20 cellular contexts compared by ENCODE assay signal in genomic region chr10:107994621-107995274, GRCh38.
DNase-seq lines count a peak whose midpoint lies in the region; ATAC-seq, FAIRE-seq and TF ChIP-seq lines count a peak whose summit lies in the region.
"Had no signal": no experiment of that assay in that cellular context is flagged by ENCODE, and none has a peak within 500 bp of the region (broad histone marks: within the 10 kb centered on the region; RNA-seq: fewer than 3 reads in every experiment).

No MANE protein-coding gene starts in this region.

- TF ChIP-seq CTCF in fibroblast of pulmonary artery (IDR thresholded peaks at IDR 0.05; ENCODE audit: low read length, missing control alignments) (no peak), tibial artery (IDR thresholded peaks at IDR 0.05) (no peak), upper lobe of left lung (IDR thresholded peaks at IDR 0.05) (no peak)

- TF ChIP-seq EP300 in upper lobe of left lung (IDR thresholded peaks at IDR 0.05), result no peak

- H3K4me2 ChIP-seq in Karpas-422 (ENCODE audit: low read depth, low read length, poor library complexity, severe bottlenecking), result no peak overlapping the region

- DNase-seq in GM12891 (ENCODE audit: insufficient read length, low spot score) (no peak), NCI-H526 treated with DMSO at 0.1 percent for 48 hours (lab: John Stamatoyannopoulos, UW) (peak; percentile 2), fibroblast of pulmonary artery (ENCODE audit: low read depth) (peak; percentile 18), Karpas-422 (no peak), AG08395 (ENCODE audit: low spot score) (no peak), tibial artery (no peak), upper lobe of left lung (no peak)
- DNase-seq: activated B cell treated with CpG ODN at 0.5 μM for 24 hours; activated CD8-positive, alpha-beta T cell treated with anti-CD3 and anti-CD28 coated beads for 36 hours; activated naive CD8-positive, alpha-beta T cell treated with anti-CD3 and anti-CD28 coated beads for 36 hours; activated T-cell treated with anti-CD3 and anti-CD28 coated beads, Interleukin-2, amount 50 U/mL, for 48 hours; CD4-positive, alpha-beta memory T cell; DND-41; KG1; left ventricle myocardium inferior; NCI-H1092 treated with DMSO at 0.1 percent for 48 hours; right lobe of liver; SHP77 treated with DMSO at 0.1 percent for 48 hours had no signal

- H3K9ac ChIP-seq in Karpas-422 (ENCODE audit: low read length), result no peak overlapping the region

- no peaks in the 10 kb centered on the region for H4K20me1 ChIP-seq in Karpas-422 (ENCODE audit: insufficient read depth, low read depth, low read length)

- H3K9me2 ChIP-seq in Karpas-422 (replicated peaks; ENCODE audit: insufficient read depth, low read length), result no peaks in the 10 kb centered on the region; the same call in 1 of the 2 replicates

- H3K27me3 ChIP-seq in Karpas-422 (ENCODE audit: low read length) (no peaks in the 10 kb centered on the region), tibial artery (no peaks in the 10 kb centered on the region), upper lobe of left lung (no peaks in the 10 kb centered on the region)
- H3K27me3 ChIP-seq: esophagus muscularis mucosa, right lobe of liver had no signal

- 64 to 72% methylated on average over 3 of the region's 3 CpGs for WGBS in upper lobe of left lung, 2 donors

- no peak overlapping the region for H2AFZ ChIP-seq in Karpas-422 (ENCODE audit: low read length)

- H3K4me3 ChIP-seq in fibroblast of pulmonary artery (replicated peaks; ENCODE audit: low read depth, low read length) (no peak overlapping the region), Karpas-422 (ENCODE audit: low read length) (no peak overlapping the region), tibial artery (no peak overlapping the region), upper lobe of left lung (no peak overlapping the region)
- H3K4me3 ChIP-seq: esophagus muscularis mucosa, left ventricle myocardium inferior, right lobe of liver had no signal

- H3K79me2 ChIP-seq in Karpas-422 (ENCODE audit: low read length), result no peaks in the 10 kb centered on the region

- intact Hi-C loops in tibial artery (cut with DNase I; ENCODE audit: low total_unique reads), result no loop called here

- H3K4me1 ChIP-seq in Karpas-422 (ENCODE audit: low read length), result no peaks in the 10 kb centered on the region
- H3K4me1 ChIP-seq in tibial artery, result no peaks in the 10 kb centered on the region
- no peaks in the 10 kb centered on the region for H3K4me1 ChIP-seq in upper lobe of left lung
- H3K4me1 ChIP-seq: esophagus muscularis mucosa, left ventricle myocardium inferior, right lobe of liver had no signal

- H3K36me3 ChIP-seq in Karpas-422 (ENCODE audit: insufficient read depth, low read length) (no peaks in the 10 kb centered on the region), tibial artery (no peaks in the 10 kb centered on the region), upper lobe of left lung (no peaks in the 10 kb centered on the region)
- H3K36me3 ChIP-seq: esophagus muscularis mucosa, left ventricle myocardium inferior, right lobe of liver had no signal

- H3K27ac ChIP-seq in Karpas-422 (ENCODE audit: low read length), result no peak overlapping the region
- no peak overlapping the region for H3K27ac ChIP-seq in tibial artery
- H3K27ac ChIP-seq in upper lobe of left lung, result no peak overlapping the region
- H3K27ac ChIP-seq: esophagus muscularis mucosa, left ventricle myocardium inferior, right lobe of liver had no signal

- no peak for FAIRE-seq in GM12891 (lab: Jason Lieb, UNC)

- TF ChIP-seq POLR2A in GM12891 (IDR thresholded peaks at IDR 0.05; ENCODE audit: low read depth, low read length) (no peak), upper lobe of left lung (IDR thresholded peaks at IDR 0.05) (no peak)

- ATAC-seq in GM21786 (IDR thresholded peaks at IDR 0.05; ENCODE audit: unreplicated experiment) (peak; percentile 35), upper lobe of left lung (ENCODE audit: low FRiP score in 2 of 2) (no peak)
- ATAC-seq: activated CD8-positive, alpha-beta T cell treated with anti-CD3 and anti-CD28 coated beads for 36 hours; right lobe of liver had no signal

- H3K9me3 ChIP-seq in Karpas-422 (ENCODE audit: low read length) (peaks cover 22% of the 10 kb centered on the region), tibial artery (no peaks in the 10 kb centered on the region), upper lobe of left lung (no peaks in the 10 kb centered on the region)
- H3K9me3 ChIP-seq: esophagus muscularis mucosa, left ventricle myocardium inferior, right lobe of liver had no signal

TF ChIP-seq in GM12891, 5 proteins besides CTCF, POLR2A, EP300 and RAD21:
- TF ChIP-seq PAX5 (IDR thresholded peaks at IDR 0.05; ENCODE audit: insufficient read depth, low read length, severe bottlenecking), result no peak
- TF ChIP-seq POU2F2 (IDR thresholded peaks at IDR 0.05; ENCODE audit: low read depth, low read length), result 0 out of 2 replicates have a peak, but pooled peaks have one; percentile 44
- TF ChIP-seq POLR2AphosphoS5 (IDR thresholded peaks at IDR 0.05; ENCODE audit: low read depth, low read length), result no peak

Comparison
In these comparisons a context has a peak if more than half of its experiments do, and no peak if none do; other contexts are left out.
1. DNase-seq: peak in NCI-H526 treated with DMSO at 0.1 percent for 48 hours (single experiment) and fibroblast of pulmonary artery (single experiment); none in GM12891 (single experiment), Karpas-422 (single experiment), AG08395 (single experiment), tibial artery (0 of 2) and upper lobe of left lung (0 of 2).